ENCODE assay signal across 8 cellular contexts in genomic region chr4:165208322-165208652, GRCh38. TPM values are rescaled to one million over a fixed set of nuclear protein-coding genes. Genes with fewer than 3 reads are reported as not detected.
DNase-seq lines count a peak whose midpoint lies in the region; TF ChIP-seq lines count a peak whose summit lies in the region.

No MANE protein-coding gene starts in this region.

- POLR2A ChIA-PET in activated CD4-positive, alpha-beta memory T cell treated with anti-CD3 and anti-CD28 coated beads, Interleukin-2, amount 10 ng/mL, durations not matched to agents 7 days and 5 days (lab: Charles Lee): interaction anchor here (1.0 to 1.8 kb wide), 2 partner anchors 11 to 115 kb away, joined by 4 read pairs; no protein-coding TSS in a partner anchor

- DNase-seq in NCI-H748 (lab: John Stamatoyannopoulos, UW; ENCODE audit: unreplicated experiment) (peak; percentile 54), NCI-H748 treated with DMSO at 0.1 percent for 48 hours (lab: John Stamatoyannopoulos, UW) (no peak), stomach (no peak), NCI-H1417 treated with DMSO at 0.1 percent for 48 hours (lab: John Stamatoyannopoulos, UW) (no peak), MV-4-11 (lab: John Stamatoyannopoulos, UW) (no peak), DMS53 treated with DMSO at 0.1 percent for 48 hours (lab: John Stamatoyannopoulos, UW; ENCODE audit: unreplicated experiment) (no peak)
- DNase-seq in activated CD4-positive, alpha-beta memory T cell treated with anti-CD3 and anti-CD28 coated beads, Interleukin-2, amount 10 ng/mL, durations not matched to agents 7 days and 5 days: no peak

- H3K9me3 Mint-ChIP-seq in activated CD4-positive, alpha-beta memory T cell treated with anti-CD3 and anti-CD28 coated beads, Interleukin-2, amount 10 ng/mL, durations not matched to agents 7 days and 5 days: no peaks in the 10 kb centered on the region

- TF ChIP-seq EP300 in stomach (IDR thresholded peaks at IDR 0.05): no peak

- H3K27me3 ChIP-seq in iPS-15b (ENCODE audit: control insufficient read depth, insufficient read depth, low read length) (peaks cover 21% of the 10 kb centered on the region), stomach (no peaks in the 10 kb centered on the region)

- H3K27me3 Mint-ChIP-seq in activated CD4-positive, alpha-beta memory T cell treated with anti-CD3 and anti-CD28 coated beads, Interleukin-2, amount 10 ng/mL, durations not matched to agents 7 days and 5 days: no peaks in the 10 kb centered on the region

- peak overlapping the region; percentile 89 for H3K4me3 Mint-ChIP-seq in activated CD4-positive, alpha-beta memory T cell treated with anti-CD3 and anti-CD28 coated beads, Interleukin-2, amount 10 ng/mL, durations not matched to agents 7 days and 5 days

- TF ChIP-seq POLR2A in stomach (IDR thresholded peaks at IDR 0.05): no peak

- H3K4me1 ChIP-seq in iPS-15b (ENCODE audit: control insufficient read depth, insufficient read depth, low read length): peaks cover 10% of the 10 kb centered on the region
- peaks cover 12 to 70% (median 29%) of the 10 kb centered on the region in 4 donors for H3K4me1 ChIP-seq in stomach

- TF ChIP-seq CTCF in stomach (IDR thresholded peaks at IDR 0.05): no peak

- peaks cover 73% of the 10 kb centered on the region for H3K4me1 Mint-ChIP-seq in activated CD4-positive, alpha-beta memory T cell treated with anti-CD3 and anti-CD28 coated beads, Interleukin-2, amount 10 ng/mL, durations not matched to agents 7 days and 5 days

- H3K9ac ChIP-seq in iPS-15b (ENCODE audit: low read depth, low read length): peak overlapping the region; percentile 37

- H3K4me3 ChIP-seq in iPS-15b (ENCODE audit: low read depth, low read length): peak overlapping the region; percentile 85
- H3K4me3 ChIP-seq in stomach: peak overlapping the region; percentile 79 to 92 (median 86)

- no peaks in the 10 kb centered on the region for H3K9me3 ChIP-seq in iPS-15b (ENCODE audit: control insufficient read depth, insufficient read depth, low read length)
- H3K9me3 ChIP-seq in stomach: no peaks in the 10 kb centered on the region

- H3K36me3 ChIP-seq in iPS-15b (ENCODE audit: control insufficient read depth, insufficient read depth, low read length) (no peaks in the 10 kb centered on the region), stomach (no peaks in the 10 kb centered on the region)

- WGBS in stomach, 5 donors: 3 to 13% (median 8%) methylated on average over 10 of the region's 10 CpGs

- intact Hi-C loops in stomach (cut with DNase I; ENCODE audit: low total_unique reads): no loop called here

- H3K36me3 Mint-ChIP-seq in activated CD4-positive, alpha-beta memory T cell treated with anti-CD3 and anti-CD28 coated beads, Interleukin-2, amount 10 ng/mL, durations not matched to agents 7 days and 5 days (ENCODE audit: low read depth): peaks cover 21% of the 10 kb centered on the region

- CTCF ChIA-PET in activated CD4-positive, alpha-beta memory T cell treated with anti-CD3 and anti-CD28 coated beads, Interleukin-2, amount 10 ng/mL, durations not matched to agents 7 days and 5 days (lab: Charles Lee): interaction anchor here (1.6 kb wide), 1 partner anchor 95 kb away, joined by 7 read pairs; the partner anchor contains the start of gene TMEM192

- peak overlapping the region in 4 of 5 donors; percentile 78 to 98 (median 87) for H3K27ac ChIP-seq in stomach

- H3K27ac Mint-ChIP-seq in activated CD4-positive, alpha-beta memory T cell treated with anti-CD3 and anti-CD28 coated beads, Interleukin-2, amount 10 ng/mL, durations not matched to agents 7 days and 5 days: peak overlapping the region; percentile 79

RNA-seq across cellular contexts. Expression of gene KLHL2, which starts 0.9 kb away (rescaled TPM):
- total RNA-seq in activated CD4-positive, alpha-beta memory T cell treated with anti-CD3 and anti-CD28 coated beads, Interleukin-2, amount 10 ng/mL, durations not matched to agents 7 days and 5 days: 10 to 100 TPM; 27.4 to 28.6 TPM
- total RNA-seq in stomach: 10 to 100 TPM; 11.1 to 34.3 (median 16.7) TPM
- polyA plus RNA-seq in stomach: 10 to 100 TPM; 12.2 to 17.7 (median 12.7) TPM
